10 cellular contexts compared by ENCODE assay signal in the genomic region with DNA sequence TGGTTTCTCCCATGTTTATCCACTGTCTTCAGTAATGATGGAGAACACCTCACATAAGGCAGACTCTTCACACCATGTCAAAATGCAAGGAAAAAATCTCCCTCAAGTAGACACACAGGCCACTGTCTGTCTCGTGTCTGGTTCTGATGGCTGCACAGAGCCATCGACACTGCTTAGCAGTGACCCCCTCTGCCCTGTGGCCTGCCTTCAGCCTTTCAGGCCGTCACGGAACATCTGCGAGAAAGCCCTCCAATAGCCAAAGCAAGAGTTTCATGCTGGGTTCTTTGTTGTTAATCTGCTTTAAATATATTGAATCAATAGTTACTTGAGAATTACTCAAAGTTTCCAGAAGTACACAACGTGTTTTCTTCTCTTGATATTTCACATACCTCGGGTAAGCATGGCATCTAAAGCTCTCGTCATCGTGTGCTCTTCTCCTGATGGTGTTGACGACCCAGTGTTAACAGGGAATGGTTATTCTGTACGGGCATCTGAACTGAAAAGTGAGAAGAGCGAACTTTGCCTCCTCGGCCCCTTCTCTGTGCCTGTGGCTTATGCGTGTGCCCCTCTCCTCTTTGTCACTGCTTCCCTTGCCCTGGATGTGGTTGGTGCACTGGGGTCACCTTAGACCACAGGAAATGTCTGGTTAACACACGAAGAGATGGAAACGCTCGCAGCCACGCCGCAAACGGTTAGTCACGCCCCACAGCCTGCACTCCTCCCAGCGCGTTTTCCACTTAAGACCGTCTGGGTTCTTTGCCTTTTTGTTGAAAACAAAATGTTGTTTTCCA. TPM values are rescaled to one million over a fixed set of nuclear protein-coding genes. Genes with fewer than 3 reads are reported as not detected.
DNase-seq lines count a peak whose midpoint lies in the region; ATAC-seq, FAIRE-seq and TF ChIP-seq lines count a peak whose summit lies in the region.
"Had no signal": no experiment of that assay in that cellular context is flagged by ENCODE, and none has a peak within 500 bp of the region (broad histone marks: within the 10 kb centered on the region; RNA-seq: fewer than 3 reads in every experiment).

No MANE protein-coding gene starts in this region.

- POLR2A ChIA-PET in CD8-positive, alpha-beta memory T cell (lab: Charles Lee) = no interaction called here

- peak overlapping the region; percentile 28 to 84 (median 79) for H3K4me3 Mint-ChIP-seq in CD8-positive, alpha-beta memory T cell
- peak overlapping the region; percentile 83 for H3K4me3 Mint-ChIP-seq in activated naive CD8-positive, alpha-beta T cell
- H3K4me3 Mint-ChIP-seq in HFFc6 = no peak overlapping the region

- no peak for FAIRE-seq in D721Med (lab: Jason Lieb, UNC)

- ATAC-seq in GM19035 (IDR thresholded peaks at IDR 0.05; ENCODE audit: unreplicated experiment) = no peak

- peak overlapping the region; percentile 40 for H3K4me3 ChIP-seq in CD8-positive, alpha-beta memory T cell (ENCODE audit: low read length)

- DNase-seq in CD8-positive, alpha-beta memory T cell = peak; percentile 23 to 76 (median 35)
- peak; percentile 35 for DNase-seq in activated CD4-positive, alpha-beta T cell treated with anti-CD3 and anti-CD28 coated beads for 1 hour
- peak; percentile 77 for DNase-seq in stimulated activated CD4-positive, alpha-beta T cell treated with anti-CD3 and anti-CD28 coated beads, Interleukin-4, amount 100 ng/mL, for 24 hours
- DNase-seq in NAMALWA (ENCODE audit: low spot score) = no peak
- no peak for DNase-seq in HFFc6
- no peak for DNase-seq in D721Med (ENCODE audit: insufficient read length, low spot score)
- DNase-seq: anterior cingulate cortex, occipital lobe had no signal

- H3K9me3 ChIP-seq in CD8-positive, alpha-beta memory T cell (ENCODE audit: low read length) = no peaks in the 10 kb centered on the region

- peaks cover 11% of the 10 kb centered on the region for H3K36me3 ChIP-seq in CD8-positive, alpha-beta memory T cell (ENCODE audit: insufficient read depth, low read length)

- no peaks in the 10 kb centered on the region for H3K27me3 ChIP-seq in CD8-positive, alpha-beta memory T cell (ENCODE audit: insufficient read depth, low read length, poor library complexity, severe bottlenecking)

- peak overlapping the region in 7 of 8 donors; percentile 10 to 77 (median 55) for H3K27ac Mint-ChIP-seq in CD8-positive, alpha-beta memory T cell
- H3K27ac Mint-ChIP-seq in activated naive CD8-positive, alpha-beta T cell = peak overlapping the region; percentile 94
- H3K27ac Mint-ChIP-seq in HFFc6 = no peak overlapping the region

- peaks cover 22% of the 10 kb centered on the region for H3K4me1 ChIP-seq in CD8-positive, alpha-beta memory T cell (ENCODE audit: insufficient read depth, low read length)

- H3K4me1 Mint-ChIP-seq in CD8-positive, alpha-beta memory T cell = peaks cover 27 to 37% (median 35%) of the 10 kb centered on the region in 3 donors
- peaks cover 31% of the 10 kb centered on the region for H3K4me1 Mint-ChIP-seq in activated naive CD8-positive, alpha-beta T cell (ENCODE audit: low read depth)
- H3K4me1 Mint-ChIP-seq in HFFc6 (ENCODE audit: low read depth) = peaks cover 8% of the 10 kb centered on the region; the same call in 1 of the 2 replicates

- TF ChIP-seq CTCF in HFFc6 (IDR thresholded peaks at IDR 0.05) (no peak), D721Med (IDR thresholded peaks at IDR 0.05; ENCODE audit: insufficient read depth, missing control alignments) (no peak)

- H3K9me3 Mint-ChIP-seq in CD8-positive, alpha-beta memory T cell = no peaks in the 10 kb centered on the region
- no peaks in the 10 kb centered on the region for H3K9me3 Mint-ChIP-seq in activated naive CD8-positive, alpha-beta T cell (ENCODE audit: low read depth)
- H3K9me3 Mint-ChIP-seq in HFFc6 = no peaks in the 10 kb centered on the region

- peaks cover 0 to 4% of the 10 kb centered on the region in 2 donors for H3K27me3 Mint-ChIP-seq in CD8-positive, alpha-beta memory T cell
- H3K27me3 Mint-ChIP-seq in activated naive CD8-positive, alpha-beta T cell = no peaks in the 10 kb centered on the region
- H3K27me3 Mint-ChIP-seq in HFFc6 (ENCODE audit: insufficient read depth) = peaks cover 5% of the 10 kb centered on the region

- CTCF ChIA-PET in CD8-positive, alpha-beta memory T cell (lab: Charles Lee) = interaction anchor here (1.3 kb wide), 1 partner anchor 9 kb away, joined by 3 read pairs; no protein-coding TSS in a partner anchor

- H3K27ac ChIP-seq in CD8-positive, alpha-beta memory T cell (ENCODE audit: low read depth, low read length) = no peak overlapping the region

- H3K36me3 Mint-ChIP-seq in CD8-positive, alpha-beta memory T cell = peaks cover 10 to 55% (median 14%) of the 10 kb centered on the region in 3 donors
- H3K36me3 Mint-ChIP-seq in activated naive CD8-positive, alpha-beta T cell = peaks cover 29% of the 10 kb centered on the region
- peaks cover 26% of the 10 kb centered on the region for H3K36me3 Mint-ChIP-seq in HFFc6 (ENCODE audit: low read depth)

RNA-seq across cellular contexts. Expression of a gene that starts 33.4 kb away (rescaled TPM):
- total RNA-seq in CD8-positive, alpha-beta memory T cell = 10 to 100 TPM; 17.0 to 19.3 TPM
- polyA plus RNA-seq in CD8-positive, alpha-beta memory T cell = not detected
- 100 to 1,000 TPM; 365 to 411 (median 374) TPM for total RNA-seq in HFFc6 (2021; fragmentation: NEBNext Ultra II Directional; extraction: Animal tissue kit (Norgen Biotek cat#: 25700))

Comparison
In these comparisons a context has a peak if more than half of its experiments do, and no peak if none do; other contexts are left out.
1. DNase-seq: peak in CD8-positive, alpha-beta memory T cell (5 of 5), activated CD4-positive, alpha-beta T cell treated with anti-CD3 and anti-CD28 coated beads for 1 hour (single experiment) and stimulated activated CD4-positive, alpha-beta T cell treated with anti-CD3 and anti-CD28 coated beads, Interleukin-4, amount 100 ng/mL, for 24 hours (single experiment); none in NAMALWA (single experiment), HFFc6 (single experiment) and D721Med (single experiment).
2. RNA of a gene that starts 33.4 kb away (total RNA-seq): 365 to 411 TPM in HFFc6; 17.0 to 19.3 TPM in CD8-positive, alpha-beta memory T cell; every median in the first group is over 10 times any median in the second.